ENCODE assay signal across 23 cellular contexts in the genomic region with DNA sequence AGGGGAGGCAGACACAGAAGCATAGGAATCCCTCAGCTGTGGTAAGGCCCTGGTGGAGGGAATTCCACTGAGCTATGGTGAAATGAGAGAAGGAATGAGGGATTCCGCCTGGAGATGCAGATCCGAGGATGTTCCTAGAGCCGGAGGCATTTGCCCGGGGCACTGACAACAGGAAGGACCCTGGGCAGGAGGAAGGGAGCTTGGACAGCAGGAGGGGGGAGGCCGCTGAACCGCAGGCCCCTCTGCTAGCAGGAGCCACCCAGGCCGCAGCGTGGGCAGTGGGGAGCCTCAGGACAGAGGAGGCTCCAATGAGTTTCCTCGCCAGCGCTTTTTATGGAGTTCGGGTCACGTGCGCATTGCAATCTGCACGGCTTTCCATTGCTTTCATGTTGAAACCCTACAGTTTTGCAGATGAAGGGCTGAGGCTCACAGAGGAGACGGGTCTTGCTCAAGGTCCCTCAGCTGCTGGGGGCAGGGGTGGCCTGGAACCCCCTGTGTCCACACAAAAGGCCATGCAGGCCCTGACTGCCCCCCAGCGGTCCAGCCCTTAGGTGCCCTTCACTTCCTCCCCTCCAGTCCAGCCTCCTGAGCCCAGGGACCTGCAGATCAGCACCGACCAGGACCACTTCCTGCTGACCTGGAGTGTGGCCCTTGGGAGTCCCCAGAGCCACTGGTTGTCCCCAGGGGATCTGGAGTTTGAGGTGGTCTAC. TPM values are rescaled to one million over a fixed set of nuclear protein-coding genes. Genes with fewer than 3 reads are reported as not detected.
DNase-seq lines count a peak whose midpoint lies in the region; ATAC-seq, FAIRE-seq and TF ChIP-seq lines count a peak whose summit lies in the region.
"Had no signal": no experiment of that assay in that cellular context is flagged by ENCODE, and none has a peak within 500 bp of the region (broad histone marks: within the 10 kb centered on the region; RNA-seq: fewer than 3 reads in every experiment).

No MANE protein-coding gene starts in this region.

- H3K79me2 ChIP-seq in astrocyte (ENCODE audit: insufficient read depth, low read length): no peaks in the 10 kb centered on the region

- no peaks in the 10 kb centered on the region for H3K36me3 Mint-ChIP-seq in activated CD8-positive, alpha-beta memory T cell treated with anti-CD3 and anti-CD28 coated beads, Interleukin-2, amount 10 ng/mL, durations not matched to agents 7 days and 5 days
- peaks cover 3% of the 10 kb centered on the region for H3K36me3 Mint-ChIP-seq in astrocyte (ENCODE audit: low read depth, unreplicated experiment)
- no peaks in the 10 kb centered on the region for H3K36me3 Mint-ChIP-seq in mesothelial cell of epicardium
- H3K36me3 Mint-ChIP-seq in stimulated activated memory B cell treated with anti-CD40 and anti-IgM and Interleukin-4, amounts not matched to agents 10 μg/mL and 1 μg/mL and 100 μg/mL, for 72 hours: peaks cover 91% of the 10 kb centered on the region
- H3K36me3 Mint-ChIP-seq: CD8-positive, alpha-beta T cell had no signal

- no peaks in the 10 kb centered on the region for H3K36me3 ChIP-seq in astrocyte (ENCODE audit: insufficient read depth, low read length)
- H3K36me3 ChIP-seq: BE2C had no signal

- no peak overlapping the region for H3K4me3 ChIP-seq in astrocyte (ENCODE audit: insufficient read depth, low read depth, low read length)

- H2AFZ ChIP-seq in astrocyte (ENCODE audit: low read depth, low read length): no peak overlapping the region

- no peak overlapping the region for H3K4me3 Mint-ChIP-seq in activated CD8-positive, alpha-beta memory T cell treated with anti-CD3 and anti-CD28 coated beads, Interleukin-2, amount 10 ng/mL, durations not matched to agents 7 days and 5 days
- no peak overlapping the region for H3K4me3 Mint-ChIP-seq in astrocyte (ENCODE audit: unreplicated experiment)
- H3K4me3 Mint-ChIP-seq in mesothelial cell of epicardium: no peak overlapping the region
- H3K4me3 Mint-ChIP-seq in stimulated activated memory B cell treated with anti-CD40 and anti-IgM and Interleukin-4, amounts not matched to agents 10 μg/mL and 1 μg/mL and 100 μg/mL, for 72 hours: no peak overlapping the region
- H3K4me3 Mint-ChIP-seq: CD8-positive, alpha-beta T cell; IgD-negative memory B cell had no signal

- no peaks in the 10 kb centered on the region for H3K4me1 ChIP-seq in astrocyte (ENCODE audit: insufficient read depth, low read length)
- H3K4me1 ChIP-seq: BE2C had no signal

- H3K27ac Mint-ChIP-seq in activated CD8-positive, alpha-beta memory T cell treated with anti-CD3 and anti-CD28 coated beads, Interleukin-2, amount 10 ng/mL, durations not matched to agents 7 days and 5 days: no peak overlapping the region
- H3K27ac Mint-ChIP-seq in astrocyte (ENCODE audit: unreplicated experiment) (peak overlapping the region; percentile 23), mesothelial cell of epicardium (peak overlapping the region; percentile 28)
- H3K27ac Mint-ChIP-seq in stimulated activated memory B cell treated with anti-CD40 and anti-IgM and Interleukin-4, amounts not matched to agents 10 μg/mL and 1 μg/mL and 100 μg/mL, for 72 hours: peak overlapping the region; percentile 73
- H3K27ac Mint-ChIP-seq: CD8-positive, alpha-beta T cell had no signal

- no peak overlapping the region for H3K4me2 ChIP-seq in astrocyte (ENCODE audit: low read length)

- peaks cover 4% of the 10 kb centered on the region for H3K27me3 Mint-ChIP-seq in activated CD8-positive, alpha-beta memory T cell treated with anti-CD3 and anti-CD28 coated beads, Interleukin-2, amount 10 ng/mL, durations not matched to agents 7 days and 5 days
- H3K27me3 Mint-ChIP-seq in astrocyte (ENCODE audit: low read depth, unreplicated experiment) (peaks cover 67% of the 10 kb centered on the region), mesothelial cell of epicardium (ENCODE audit: low read depth) (peaks cover 2% of the 10 kb centered on the region)
- no peaks in the 10 kb centered on the region for H3K27me3 Mint-ChIP-seq in stimulated activated memory B cell treated with anti-CD40 and anti-IgM and Interleukin-4, amounts not matched to agents 10 μg/mL and 1 μg/mL and 100 μg/mL, for 72 hours
- H3K27me3 Mint-ChIP-seq: IgD-negative memory B cell had no signal

- peaks cover 12% of the 10 kb centered on the region for H3K27me3 ChIP-seq in astrocyte (ENCODE audit: insufficient read depth, low read length)

- CTCF ChIA-PET in activated CD8-positive, alpha-beta memory T cell treated with anti-CD3 and anti-CD28 coated beads, Interleukin-2, amount 10 ng/mL, durations not matched to agents 7 days and 5 days (lab: Charles Lee): interaction anchor here (1.9 kb wide), 1 partner anchor 73 kb away, joined by 6 read pairs; no protein-coding TSS in a partner anchor

- H3K4me1 Mint-ChIP-seq in activated CD8-positive, alpha-beta memory T cell treated with anti-CD3 and anti-CD28 coated beads, Interleukin-2, amount 10 ng/mL, durations not matched to agents 7 days and 5 days: peaks cover 32% of the 10 kb centered on the region
- H3K4me1 Mint-ChIP-seq in astrocyte (ENCODE audit: low read depth, unreplicated experiment) (no peaks in the 10 kb centered on the region), mesothelial cell of epicardium (peaks cover 6% of the 10 kb centered on the region)
- H3K4me1 Mint-ChIP-seq in stimulated activated memory B cell treated with anti-CD40 and anti-IgM and Interleukin-4, amounts not matched to agents 10 μg/mL and 1 μg/mL and 100 μg/mL, for 72 hours: peaks cover 59% of the 10 kb centered on the region

- peak; percentile 33 for DNase-seq in activated CD8-positive, alpha-beta memory T cell treated with anti-CD3 and anti-CD28 coated beads for 24 hours
- no peak for DNase-seq in activated CD8-positive, alpha-beta memory T cell treated with anti-CD3 and anti-CD28 coated beads, Interleukin-2, amount 10 ng/mL, durations not matched to agents 7 days and 5 days
- DNase-seq in astrocyte (ENCODE audit: low read depth): no peak
- DNase-seq in mesothelial cell of epicardium (ENCODE audit: low spot score in 2 of 2, unreplicated experiment in 2 of 2): no peak
- no peak for DNase-seq in Ammon's horn (ENCODE audit: low spot score)
- no peak for DNase-seq in NOMO-1 treated with DMSO at 0.1 percent for 48 hours (lab: John Stamatoyannopoulos, UW; ENCODE audit: unreplicated experiment)
- DNase-seq in cerebellar cortex (ENCODE audit: low spot score): no peak
- DNase-seq: BE2C; CD8-positive, alpha-beta T cell; DMS79 treated with DMSO at 0.1 percent for 48 hours; MV-4-11; NCI-H1417 treated with DMSO at 0.1 percent for 48 hours; NCI-H2029; NCI-H510A treated with DMSO at 0.1 percent for 48 hours; NCI-H82 had no signal

- no peak overlapping the region for H3K27ac ChIP-seq in astrocyte (ENCODE audit: low read depth, low read length)
- H3K27ac ChIP-seq: 22Rv1, HL-60 had no signal

- H3K9ac ChIP-seq in astrocyte (ENCODE audit: low read length): no peak overlapping the region

- H3K9me3 ChIP-seq in astrocyte (ENCODE audit: insufficient read depth, low read depth, low read length): no peaks in the 10 kb centered on the region
- H3K9me3 ChIP-seq: BE2C had no signal

- H4K20me1 ChIP-seq in astrocyte (ENCODE audit: insufficient read depth, low read length): no peaks in the 10 kb centered on the region

- no peak for ATAC-seq in activated CD8-positive, alpha-beta memory T cell treated with anti-CD3 and anti-CD28 coated beads, Interleukin-2, amount 10 ng/mL, durations not matched to agents 7 days and 5 days
- ATAC-seq in stimulated activated memory B cell treated with anti-CD40 and anti-IgM and Interleukin-4, amounts not matched to agents 10 μg/mL and 1 μg/mL and 100 μg/mL, for 72 hours: no peak
- ATAC-seq: CD8-positive, alpha-beta T cell; HCT116; Panc1; Right ventricle myocardium inferior had no signal

- H3K9me3 Mint-ChIP-seq in activated CD8-positive, alpha-beta memory T cell treated with anti-CD3 and anti-CD28 coated beads, Interleukin-2, amount 10 ng/mL, durations not matched to agents 7 days and 5 days (ENCODE audit: low read depth): no peaks in the 10 kb centered on the region
- H3K9me3 Mint-ChIP-seq in astrocyte (ENCODE audit: unreplicated experiment) (peaks cover 5% of the 10 kb centered on the region), mesothelial cell of epicardium (no peaks in the 10 kb centered on the region)
- no peaks in the 10 kb centered on the region for H3K9me3 Mint-ChIP-seq in stimulated activated memory B cell treated with anti-CD40 and anti-IgM and Interleukin-4, amounts not matched to agents 10 μg/mL and 1 μg/mL and 100 μg/mL, for 72 hours
- H3K9me3 Mint-ChIP-seq: CD8-positive, alpha-beta T cell; IgD-negative memory B cell had no signal

- FAIRE-seq in astrocyte (lab: Jason Lieb, UNC): no peak
- FAIRE-seq: HTR-8/SVneo had no signal

- TF ChIP-seq CTCF in astrocyte (IDR thresholded peaks at IDR 0.05; ENCODE audit: insufficient read depth, low read depth, low read length) (no peak), mesothelial cell of epicardium (IDR thresholded peaks at IDR 0.05; ENCODE audit: unreplicated experiment) (no peak)

RNA-seq across cellular contexts. Expression of a gene that starts 15.6 kb away (rescaled TPM):
- total RNA-seq in activated CD8-positive, alpha-beta memory T cell treated with anti-CD3 and anti-CD28 coated beads, Interleukin-2, amount 10 ng/mL, durations not matched to agents 7 days and 5 days: 10 to 100 TPM in 1 of 2 experiments, 1 to 10 TPM in 1; 3.0 to 26.9 TPM
- total RNA-seq in astrocyte: 0.09 and 0.31 TPM in 2 replicates
- 0.38 to 0.56 TPM (median 0.38 TPM) in 3 replicates for total RNA-seq in mesothelial cell of epicardium
